8 cellular contexts compared by ENCODE assay signal in genomic region chr7:116582806-116583444, GRCh38. TPM values are rescaled to one million over a fixed set of nuclear protein-coding genes. Genes with fewer than 3 reads are reported as not detected.
DNase-seq lines count a peak whose midpoint lies in the region; ATAC-seq and TF ChIP-seq lines count a peak whose summit lies in the region.

No MANE protein-coding gene starts in this region.

- peak; percentile 97 for DNase-seq in RPMI7951 (ENCODE audit: low read depth)
- no peak for DNase-seq in right atrium auricular region (ENCODE audit: low spot score)
- no peak for DNase-seq in NCI-H2107 (lab: John Stamatoyannopoulos, UW)
- DNase-seq in G401 (ENCODE audit: low spot score) = no peak
- no peak for DNase-seq in stimulated activated CD4-positive, alpha-beta T cell treated with anti-CD3 and anti-CD28 coated beads, Interleukin-12 subunit alpha, Interleukin-12 subunit beta, amount 100 ng/mL, for 4 hours
- DNase-seq in NCI-H1105 (lab: John Stamatoyannopoulos, UW) = no peak

- H3K9me3 ChIP-seq in right atrium auricular region = no peaks in the 10 kb centered on the region

- ATAC-seq in GM21390 (IDR thresholded peaks at IDR 0.05; ENCODE audit: unreplicated experiment) = peak; percentile 50

- in situ Hi-C loops in G401 (cut with HindIII; ENCODE audit: low sequenced_read_pairs) = loop anchor here (10.0 kb wide), 1 partner anchor 328 kb away; no protein-coding TSS in a partner anchor

- peaks cover 37% of the 10 kb centered on the region for H3K4me1 ChIP-seq in ACC112 (ENCODE audit: control insufficient read depth, insufficient read depth, low read length, unreplicated experiment)
- H3K4me1 ChIP-seq in right atrium auricular region = peaks cover 0 to 31% of the 10 kb centered on the region in 2 donors

- H3K4me3 ChIP-seq in ACC112 (ENCODE audit: low read depth, low read length) (peak overlapping the region; percentile 52), right atrium auricular region (no peak overlapping the region)

- H3K36me3 ChIP-seq in ACC112 (ENCODE audit: insufficient read depth, low read length) = no peaks in the 10 kb centered on the region
- H3K36me3 ChIP-seq in right atrium auricular region = no peaks in the 10 kb centered on the region

- H3K79me2 ChIP-seq in ACC112 (ENCODE audit: control insufficient read depth, insufficient read depth, low read length, unreplicated experiment) = no peaks in the 10 kb centered on the region

- peak overlapping the region; percentile 5 for H2AFZ ChIP-seq in ACC112 (ENCODE audit: low read length, unreplicated experiment)

- H3K27ac ChIP-seq in ACC112 (ENCODE audit: low read depth, low read length) = peak overlapping the region; percentile 95
- H3K27ac ChIP-seq in right atrium auricular region = peak overlapping the region; percentile 58 to 77

- no peak for TF ChIP-seq CTCF in right atrium auricular region (IDR thresholded peaks at IDR 0.05)

- H3K27me3 ChIP-seq in ACC112 (ENCODE audit: insufficient read depth, low read length) = no peaks in the 10 kb centered on the region
- H3K27me3 ChIP-seq in right atrium auricular region = no peaks in the 10 kb centered on the region

RNA-seq across cellular contexts. Expression of gene CAV1, which starts 58.1 kb away (rescaled TPM):
- 250 and 313 TPM in 2 replicates for total RNA-seq in RPMI7951 (2014; rRNA removed; shearing (Covaris generic))
- 100 to 1,000 TPM; 396 to 398 TPM for total RNA-seq in right atrium auricular region
- not detected in 2 replicates for total RNA-seq in G401 (2014; rRNA removed; shearing (Covaris generic))

Comparison
In these comparisons a context has a peak if more than half of its experiments do, and no peak if none do; other contexts are left out.
1. RNA of gene CAV1, which starts 58.1 kb away (total RNA-seq): 396 to 398 TPM in right atrium auricular region and 250 to 313 TPM in RPMI7951; not detected in G401; every median in the first group is over 100 times any median in the second.